In the genomic region with DNA sequence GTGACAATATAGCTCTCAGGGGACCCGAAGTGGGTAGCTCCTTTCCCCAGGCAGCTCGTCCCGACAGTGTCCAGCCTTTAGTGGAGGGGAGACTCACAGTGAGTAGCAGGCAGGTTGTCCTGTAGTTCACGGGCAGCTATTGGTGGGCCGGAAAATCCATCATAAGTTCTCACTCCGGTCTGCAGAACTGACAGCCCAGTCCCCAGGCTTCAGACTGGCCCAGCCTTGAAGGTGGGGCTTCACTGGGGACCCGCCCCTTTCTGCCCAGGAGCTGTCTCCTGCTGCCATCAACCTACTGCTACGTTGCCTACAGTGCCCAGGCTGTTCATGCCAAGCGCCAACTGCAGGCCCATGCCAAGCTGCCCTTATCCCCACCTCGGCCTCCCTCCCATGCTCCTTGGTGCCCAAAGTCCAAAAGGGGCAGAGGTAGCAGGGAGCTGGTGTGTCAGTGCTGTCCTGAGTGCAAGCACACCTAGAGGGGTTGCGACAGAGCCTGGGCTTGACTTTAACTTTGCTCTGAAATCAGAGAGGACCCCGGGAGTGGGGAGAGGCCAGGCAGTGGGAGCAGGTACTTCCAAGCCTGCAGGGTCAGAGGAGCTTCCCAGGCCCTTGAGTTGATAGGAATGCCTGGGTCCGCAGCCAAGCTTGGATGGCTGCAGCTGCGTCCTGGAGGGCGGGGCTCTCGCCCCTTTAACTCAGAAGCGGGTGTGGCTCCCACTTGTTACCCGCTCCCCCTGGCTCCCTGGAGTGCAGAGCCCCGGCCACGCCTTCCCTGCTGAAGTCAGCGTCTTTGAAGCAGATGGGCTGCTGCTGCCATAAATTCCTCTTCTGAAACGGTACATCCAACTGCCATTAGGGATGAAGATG, we compare ENCODE assay signal across 18 cellular contexts.
DNase-seq lines count a peak whose midpoint lies in the region; ATAC-seq, FAIRE-seq and TF ChIP-seq lines count a peak whose summit lies in the region.
"Had no signal": no experiment of that assay in that cellular context is flagged by ENCODE, and none has a peak within 500 bp of the region (broad histone marks: within the 10 kb centered on the region; RNA-seq: fewer than 3 reads in every experiment).

No MANE protein-coding gene starts in this region.

- H2BK120ac ChIP-seq in mesenchymal stem cell (ENCODE audit: low read depth, low read length): no peak overlapping the region

- H3K4me1 ChIP-seq in mesenchymal stem cell (ENCODE audit: control insufficient read depth, insufficient read depth, low read depth, low read length): no peaks in the 10 kb centered on the region
- no peaks in the 10 kb centered on the region for H3K4me1 ChIP-seq in suprapubic skin

- H3K9me3 ChIP-seq in SU-DHL-6 (ENCODE audit: insufficient read depth, low read length): no peaks in the 10 kb centered on the region
- H3K9me3 ChIP-seq in mesenchymal stem cell (ENCODE audit: control insufficient read depth, low read length): no peaks in the 10 kb centered on the region
- H3K9me3 ChIP-seq in suprapubic skin: peaks cover 5% of the 10 kb centered on the region

- no peak overlapping the region for H3K23ac ChIP-seq in mesenchymal stem cell (ENCODE audit: low read length in 2 of 2)

- ATAC-seq in GM18505 (IDR thresholded peaks at IDR 0.05; ENCODE audit: unreplicated experiment): no peak
- ATAC-seq: activated CD8-positive, alpha-beta T cell treated with anti-CD3 and anti-CD28 coated beads for 36 hours; activated T-cell treated with anti-CD3 and anti-CD28 coated beads, Interleukin-2, amount 50 U/mL, for 72 hours; naive thymus-derived CD4-positive, alpha-beta T cell; SK-N-SH treated with all-trans-retinoic acid at 6 μM for 48 hours had no signal

- TF ChIP-seq EP300 in suprapubic skin (IDR thresholded peaks at IDR 0.05): no peak

- H3K36me3 ChIP-seq in SU-DHL-6 (ENCODE audit: low read length) (no peaks in the 10 kb centered on the region), mesenchymal stem cell (ENCODE audit: control insufficient read depth in 1 of 2, insufficient read depth in 2 of 2, low read depth in 1 of 2, low read length in 2 of 2) (no peaks in the 10 kb centered on the region), suprapubic skin (no peaks in the 10 kb centered on the region)

- H3K4me2 ChIP-seq in SU-DHL-6 (ENCODE audit: low read depth, low read length, poor library complexity, severe bottlenecking) (no peak overlapping the region), mesenchymal stem cell (ENCODE audit: low read length, poor library complexity, severe bottlenecking) (no peak overlapping the region)

- H2BK12ac ChIP-seq in mesenchymal stem cell (ENCODE audit: low read length in 2 of 2): no peak overlapping the region

- TF ChIP-seq POLR2A in suprapubic skin (IDR thresholded peaks at IDR 0.05) (no peak), GM18505 (IDR thresholded peaks at IDR 0.05; ENCODE audit: borderline replicate concordance, extremely low read depth, insufficient read depth, insufficient read length) (no peak), H54 (IDR thresholded peaks at IDR 0.05; ENCODE audit: low read depth, low read length) (no peak)

- H3K4me3 ChIP-seq in SU-DHL-6 (ENCODE audit: insufficient read depth, low read length, poor library complexity, severe bottlenecking) (no peak overlapping the region), mesenchymal stem cell (ENCODE audit: insufficient read depth in 1 of 2, low read depth in 1 of 2, low read length in 2 of 2) (no peak overlapping the region), suprapubic skin (no peak overlapping the region)

- no peak overlapping the region for H3K4ac ChIP-seq in mesenchymal stem cell (ENCODE audit: low read depth in 1 of 2, low read length in 2 of 2)

- no peak overlapping the region for H3K27ac ChIP-seq in SU-DHL-6 (ENCODE audit: low read depth, low read length)
- H3K27ac ChIP-seq in mesenchymal stem cell (ENCODE audit: low read length, poor library complexity, severe bottlenecking): no peak overlapping the region
- H3K27ac ChIP-seq in suprapubic skin: no peak overlapping the region

- no peak overlapping the region for H2BK5ac ChIP-seq in mesenchymal stem cell (ENCODE audit: low read depth, low read length, poor library complexity, severe bottlenecking)

- H2AK5ac ChIP-seq in mesenchymal stem cell (ENCODE audit: low read length, severe bottlenecking): no peak overlapping the region

- no peak overlapping the region for H3K18ac ChIP-seq in mesenchymal stem cell (ENCODE audit: low read depth in 1 of 2, low read length in 2 of 2)

- no peaks in the 10 kb centered on the region for H3F3A ChIP-seq in SU-DHL-6 (ENCODE audit: insufficient read depth)

- peak overlapping the region; percentile 68 for H2AFZ ChIP-seq in SU-DHL-6 (ENCODE audit: low read depth, low read length, severe bottlenecking)
- H2AFZ ChIP-seq in mesenchymal stem cell (ENCODE audit: low read depth, low read length): peak overlapping the region; percentile 36

- no peak overlapping the region for H3K14ac ChIP-seq in mesenchymal stem cell (ENCODE audit: low read length in 2 of 2)

- no peaks in the 10 kb centered on the region for H3K79me2 ChIP-seq in SU-DHL-6 (ENCODE audit: insufficient read depth, low read length)

- no peaks in the 10 kb centered on the region for H3K79me1 ChIP-seq in mesenchymal stem cell (replicated peaks; ENCODE audit: low read length, poor library complexity, severe bottlenecking)

- no peaks in the 10 kb centered on the region for H3K9me2 ChIP-seq in SU-DHL-6 (replicated peaks; ENCODE audit: insufficient read depth, low read length)

- no peaks in the 10 kb centered on the region for H3K27me3 ChIP-seq in SU-DHL-6 (ENCODE audit: low read length)
- H3K27me3 ChIP-seq in mesenchymal stem cell (ENCODE audit: control insufficient read depth in 1 of 2, insufficient read depth in 1 of 2, low read length in 2 of 2): no peaks in the 10 kb centered on the region
- H3K27me3 ChIP-seq in suprapubic skin: no peaks in the 10 kb centered on the region

- no peak overlapping the region for H2BK15ac ChIP-seq in mesenchymal stem cell (ENCODE audit: low read depth, poor library complexity, severe bottlenecking)

- TF ChIP-seq CTCF in SU-DHL-6 (IDR thresholded peaks at IDR 0.05; ENCODE audit: insufficient read depth, low read length, poor library complexity, severe bottlenecking) (no peak), suprapubic skin (IDR thresholded peaks at IDR 0.05) (no peak)

- 69% methylated on average over 22 of the region's 22 CpGs for WGBS in mesenchymal stem cell
- WGBS in suprapubic skin: 70% methylated on average over 13 of the region's 22 CpGs

- no peak for FAIRE-seq in H54 (lab: Jason Lieb, UNC)
- FAIRE-seq: endometrium had no signal

- no peak overlapping the region for H4K91ac ChIP-seq in mesenchymal stem cell (ENCODE audit: low read length)

- H4K8ac ChIP-seq in mesenchymal stem cell (ENCODE audit: low read length): no peak overlapping the region

- H4K20me1 ChIP-seq in SU-DHL-6 (ENCODE audit: low read depth, low read length): no peaks in the 10 kb centered on the region

- DNase-seq in Daoy (ENCODE audit: low read depth): peak; percentile 54
- peak; percentile 14 for DNase-seq in HuH-7 (ENCODE audit: low spot score)
- no peak for DNase-seq in mesenchymal stem cell
- no peak for DNase-seq in suprapubic skin (ENCODE audit: low spot score in 2 of 2)
- DNase-seq in NCI-H2196 (lab: John Stamatoyannopoulos, UW; ENCODE audit: unreplicated experiment): no peak
- no peak for DNase-seq in H54 (ENCODE audit: insufficient read length, low spot score)
- DNase-seq: activated CD8-positive, alpha-beta T cell treated with anti-CD3 and anti-CD28 coated beads for 36 hours; activated T-cell treated with anti-CD3 and anti-CD28 coated beads, Interleukin-2, amount 50 U/mL, for 72 hours; amniotic stem cell; cerebellar nuclear complex; naive thymus-derived CD4-positive, alpha-beta T cell; NCI-H2107; stimulated activated CD4-positive, alpha-beta T cell treated with anti-CD3 and anti-CD28 coated beads, Interleukin-15, amount 100 ng/mL, for 24 hours; substantia nigra had no signal

- no peak overlapping the region for H3K9ac ChIP-seq in SU-DHL-6 (ENCODE audit: low read length)
- no peak overlapping the region for H3K9ac ChIP-seq in mesenchymal stem cell (ENCODE audit: low read length)

Comparison
In these comparisons a context has a peak if more than half of its experiments do, and no peak if none do; other contexts are left out.
1. DNase-seq: peak in Daoy (single experiment) and HuH-7 (single experiment); none in mesenchymal stem cell (single experiment), suprapubic skin (0 of 2), NCI-H2196 (single experiment) and H54 (single experiment).